Comparison of ENCODE assay signal across 21 cellular contexts in the genomic region with DNA sequence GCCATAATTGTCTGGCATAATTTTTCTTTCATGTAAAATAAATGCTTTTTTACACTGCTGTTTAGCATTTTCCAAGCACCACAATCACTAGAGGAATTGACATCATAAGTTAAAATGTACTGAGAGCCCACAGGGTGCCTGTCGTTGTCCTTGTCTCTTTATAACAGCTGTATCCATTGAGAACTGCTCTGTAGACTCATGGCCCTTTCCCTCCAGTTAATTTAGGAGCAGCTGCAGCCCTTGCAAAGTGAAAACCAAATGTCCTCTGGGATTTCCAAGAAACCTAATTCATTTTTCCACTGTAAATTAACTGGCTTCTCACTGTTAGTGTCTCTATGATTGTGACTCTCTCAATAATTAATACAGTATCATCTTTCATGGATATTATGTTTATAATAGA.
"Had no signal": no experiment of that assay in that cellular context is flagged by ENCODE, and none has a peak within 500 bp of the region (broad histone marks: within the 10 kb centered on the region; RNA-seq: fewer than 3 reads in every experiment).

No MANE protein-coding gene starts in this region.

- H3K4me3 ChIP-seq: coronary artery, gastrocnemius medialis, lower lobe of right lung, ovary, psoas muscle, sigmoid colon, skin epidermis, spleen, thoracic aorta, tibial nerve, upper lobe of left lung had no signal

- H3K9me3 ChIP-seq: gastrocnemius medialis, lower lobe of right lung, ovary, psoas muscle, sigmoid colon, spleen, thoracic aorta, tibial nerve, upper lobe of left lung had no signal

- H3K27me3 ChIP-seq: gastrocnemius medialis, ovary, sigmoid colon, spleen, tibial nerve, upper lobe of left lung had no signal

- H3K36me3 ChIP-seq: gastrocnemius medialis, lower lobe of right lung, ovary, sigmoid colon, spleen, thoracic aorta, tibial nerve, upper lobe of left lung had no signal

- DNase-seq: foreskin fibroblast; gastrocnemius medialis; head of caudate nucleus; left ventricle myocardium superior; lower lobe of right lung; natural killer cell; occipital lobe; ovary; posterior cingulate gyrus; psoas muscle; right cardiac atrium; sigmoid colon; spleen; stimulated activated naive B cell treated with anti-CD40 and anti-IgM and Interleukin-4, amounts not matched to agents 10 μg/mL and 1 μg/mL and 100 μg/mL, for 72 hours; upper lobe of left lung had no signal

- ATAC-seq: esophagus mucosa; gastrocnemius medialis; left ventricle myocardium superior; lower lobe of right lung; natural killer cell; psoas muscle; right cardiac atrium; stimulated activated naive B cell treated with anti-CD40 and anti-IgM and Interleukin-4, amounts not matched to agents 10 μg/mL and 1 μg/mL and 100 μg/mL, for 72 hours had no signal

- H3K27ac ChIP-seq: coronary artery, epithelial cell of prostate, gastrocnemius medialis, lower lobe of right lung, ovary, psoas muscle, sigmoid colon, skin epidermis, spleen, thoracic aorta, tibial nerve, upper lobe of left lung had no signal

- H3K4me1 ChIP-seq: gastrocnemius medialis, lower lobe of right lung, psoas muscle, sigmoid colon, spleen, tibial nerve, upper lobe of left lung had no signal
